8 cellular contexts compared by ENCODE assay signal in genomic region chr10:71888623-71889387, GRCh38. TPM values are rescaled to one million over a fixed set of nuclear protein-coding genes. Genes with fewer than 3 reads are reported as not detected.
DNase-seq lines count a peak whose midpoint lies in the region; ATAC-seq and TF ChIP-seq lines count a peak whose summit lies in the region.

No MANE protein-coding gene starts in this region.

- ATAC-seq in GM19372 (IDR thresholded peaks at IDR 0.05; ENCODE audit: low read depth, unreplicated experiment) (peak; percentile 87), HG03460 (IDR thresholded peaks at IDR 0.05; ENCODE audit: unreplicated experiment) (peak; percentile 88), PC-3 (peak; percentile 78)

- peak overlapping the region; percentile 87 for H3K4me3 Mint-ChIP-seq in nephron progenitor cell

- no peaks in the 10 kb centered on the region for H3K27me3 ChIP-seq in PC-3 (ENCODE audit: low read length)

- no peaks in the 10 kb centered on the region for H3F3A ChIP-seq in PC-3 (ENCODE audit: low read length, unreplicated experiment)

- intact Hi-C loops in PC-3 (cut with micrococcal nuclease) = loop anchor here (2.0 to 5.0 kb wide), 2 partner anchors 37 to 50 kb away; partner anchors contain the start of gene PSAP

- H3K4me2 ChIP-seq in PC-3 (ENCODE audit: low read length) = peak overlapping the region; percentile 99

- no peaks in the 10 kb centered on the region for H3K9me3 Mint-ChIP-seq in nephron progenitor cell

- no peak overlapping the region for H3K27ac Mint-ChIP-seq in nephron progenitor cell

- peak overlapping the region; percentile 99 for H2AFZ ChIP-seq in PC-3 (ENCODE audit: low read length)

- H3K36me3 ChIP-seq in PC-3 (ENCODE audit: low read depth, low read length) = no peaks in the 10 kb centered on the region

- H3K27ac ChIP-seq in PC-3 (ENCODE audit: low read length) = peak overlapping the region; percentile 45

- DNase-seq in Caki2 (ENCODE audit: low read depth) (peak; percentile 90), PC-3 (peak; percentile 42), foreskin fibroblast (peak; percentile 86 to 94), nephron progenitor cell (peak; percentile 73), superior temporal gyrus (ENCODE audit: extremely low spot score) (peak; percentile 76)
- peak; percentile 19 for DNase-seq in activated T-helper 9 cell treated with anti-CD3 and anti-CD28 coated beads, Interleukin-2, amount 50 U/mL, for 16 hours (ENCODE audit: low read depth)

- CTCF ChIA-PET in PC-3 (lab: Charles Lee) = no interaction called here

- no peaks in the 10 kb centered on the region for H3K79me2 ChIP-seq in PC-3 (ENCODE audit: low read length)

- no peaks in the 10 kb centered on the region for H3K9me2 ChIP-seq in PC-3 (replicated peaks; ENCODE audit: low read length)

- peaks cover 25% of the 10 kb centered on the region for H3K27me3 Mint-ChIP-seq in nephron progenitor cell (ENCODE audit: low read depth, poor library complexity)

- no peaks in the 10 kb centered on the region for H3K9me3 ChIP-seq in PC-3 (ENCODE audit: low read length)

- no TSS peak for BruUV-seq in PC-3 (replicated peaks; lab: Mats Ljungman, UMichigan)

- no peaks in the 10 kb centered on the region for H4K20me1 ChIP-seq in PC-3 (ENCODE audit: low read length)

- H3K4me1 ChIP-seq in PC-3 (ENCODE audit: insufficient read depth, low read length) = peaks cover 5% of the 10 kb centered on the region

- peak; percentile 22; the same call in 1 of the 2 replicates for TF ChIP-seq CTCF in PC-3 (conservative IDR thresholded peaks at IDR 0.05; ENCODE audit: low read depth, low read length)
- no peak for TF ChIP-seq CTCF in foreskin fibroblast (IDR thresholded peaks at IDR 0.05; ENCODE audit: low read depth, low read length)
- TF ChIP-seq CTCF in nephron progenitor cell (IDR thresholded peaks at IDR 0.05) = no peak

- H3K9ac ChIP-seq in PC-3 (ENCODE audit: low read length) = peak overlapping the region; percentile 61

- in situ Hi-C loops in Caki2 (cut with HindIII; ENCODE audit: low pct_unique_long_range_greater_than_20kb, low sequenced_read_pairs) = no loop called here

- H3K4me1 Mint-ChIP-seq in nephron progenitor cell = peaks cover 35% of the 10 kb centered on the region

- H3K4me3 ChIP-seq in PC-3 (ENCODE audit: low read length) (peak overlapping the region; percentile 85), foreskin fibroblast (ENCODE audit: low read depth in 1 of 2, low read length in 2 of 2) (peak overlapping the region; percentile 53 to 64)

- no peaks in the 10 kb centered on the region for H3K36me3 Mint-ChIP-seq in nephron progenitor cell (ENCODE audit: low read depth)

- POLR2A ChIA-PET in PC-3 (lab: Charles Lee; ENCODE audit: unreplicated experiment) = interaction anchor here (0.6 kb wide), 2 partner anchors 17 to 28 kb away, joined by 3 read pairs; no protein-coding TSS in a partner anchor

RNA-seq across cellular contexts. Expression of gene PSAP, which starts 37.8 kb away (rescaled TPM):
- 1,521 and 1,603 TPM in 2 replicates for total RNA-seq in Caki2 (2014; rRNA removed; shearing (Covaris generic); ENCODE audit: low replicate concordance)
- 334 and 342 TPM in 2 replicates for total RNA-seq in PC-3 (2014; rRNA removed)

Comparison
In these comparisons a context has a peak if more than half of its experiments do, and no peak if none do; other contexts are left out.
1. Peak in every context shown above with its lines: DNase-seq, ATAC-seq, H3K4me3 ChIP-seq and H3K27ac ChIP-seq.
2. DNase-seq: peak in every context shown above with its lines; median percentile 90 in Caki2; 90 in foreskin fibroblast; 76 in superior temporal gyrus; 73 in nephron progenitor cell; 42 in PC-3; 19 in activated T-helper 9 cell treated with anti-CD3 and anti-CD28 coated beads, Interleukin-2, amount 50 U/mL, for 16 hours.